7 cellular contexts compared by ENCODE assay signal in genomic region chr1:20786310-20787099, GRCh38.
DNase-seq lines count a peak whose midpoint lies in the region; ATAC-seq and TF ChIP-seq lines count a peak whose summit lies in the region.

No MANE protein-coding gene starts in this region.

- in situ Hi-C loops in astrocyte of the spinal cord (cut with HindIII; ENCODE audit: low sequenced_read_pairs), result no loop called here

- TF ChIP-seq CTCF in astrocyte of the spinal cord (IDR thresholded peaks at IDR 0.05; ENCODE audit: low read depth, low read length), result no peak
- no peak for TF ChIP-seq CTCF in retinal pigment epithelial cell (conservative IDR thresholded peaks at IDR 0.05; ENCODE audit: low read depth, low read length)

- DNase-seq in NCI-H2029 treated with DMSO at 0.1 percent for 48 hours (lab: John Stamatoyannopoulos, UW) (peak; percentile 95), T1000 (lab: John Stamatoyannopoulos, UW) (peak; percentile 97), astrocyte of the spinal cord (ENCODE audit: low read depth, low spot score) (peak; percentile 96), hypothalamus (lab: John Stamatoyannopoulos, UW) (peak; percentile 63 to 97 (median 91)), retinal pigment epithelial cell (ENCODE audit: low read depth) (peak; percentile 63)

- H3K4me3 ChIP-seq in astrocyte of the spinal cord (ENCODE audit: low read depth, low read length) (peak overlapping the region; percentile 98), retinal pigment epithelial cell (ENCODE audit: low read length) (peak overlapping the region; percentile 97)

- ATAC-seq in GM18511 (IDR thresholded peaks at IDR 0.05; ENCODE audit: unreplicated experiment) (peak; percentile 80), HG03025 (IDR thresholded peaks at IDR 0.05; ENCODE audit: low FRiP score, unreplicated experiment) (peak; percentile 69)

Comparison
In these comparisons a context has a peak if more than half of its experiments do, and no peak if none do; other contexts are left out.
1. Peak in every context shown above with its lines: DNase-seq, ATAC-seq and H3K4me3 ChIP-seq.